9 cellular contexts compared by ENCODE assay signal in genomic region chr19:41895745-41896580, GRCh38. TPM values are rescaled to one million over a fixed set of nuclear protein-coding genes. Genes with fewer than 3 reads are reported as not detected.
A peak's percentile ranks its signal among the peaks of the same experiment; 100 is the strongest.
DNase-seq lines count a peak whose midpoint lies in the region; TF ChIP-seq lines count a peak whose summit lies in the region.
"Had no signal": no experiment of that assay in that cellular context is flagged by ENCODE, and none has a peak within 500 bp of the region (broad histone marks: within the 10 kb centered on the region; RNA-seq: fewer than 3 reads in every experiment).

No MANE protein-coding gene starts in this region.

- CTCF ChIA-PET in RWPE1 (lab: Yijun Ruan, JAX): interaction anchor here (1.0 kb wide), 1 partner anchor 9 kb away, joined by 5 read pairs; no protein-coding TSS in a partner anchor

- peak overlapping the region; percentile 4 for H3K27ac ChIP-seq in RWPE1
- H3K27ac ChIP-seq: SK-N-MC had no signal

- no peak overlapping the region for H3K4me3 ChIP-seq in kidney epithelial cell (ENCODE audit: low read depth, low read length)
- H3K4me3 ChIP-seq: SK-N-MC had no signal

- DNase-seq in RWPE1 (ENCODE audit: low spot score) (no peak), kidney epithelial cell (ENCODE audit: low read depth) (no peak), foreskin melanocyte (no peak), NCI-H1436 (lab: John Stamatoyannopoulos, UW) (no peak)
- DNase-seq in activated effector memory CD4-positive, alpha-beta T cell treated with Interleukin-2 at 50 U/mL for 16 hours: no peak
- DNase-seq: effector CD8-positive, alpha-beta T cell had no signal

- peaks cover 1% of the 10 kb centered on the region for H3K36me3 ChIP-seq in kidney epithelial cell (ENCODE audit: control insufficient read depth, insufficient read depth, low read length)

- POLR2A ChIA-PET in RWPE1 (lab: Yijun Ruan, JAX; ENCODE audit: low non-redundant PET): interaction anchor here (0.6 kb wide), 1 partner anchor 1859 kb away, joined by 3 read pairs; the partner anchor contains the start of gene SMG9

- TF ChIP-seq CTCF in GM12872 (IDR thresholded peaks at IDR 0.05; ENCODE audit: insufficient read depth, low read depth, low read length) (peak; percentile 56; the same call in 2 of the 3 replicates), RWPE1 (conservative IDR thresholded peaks at IDR 0.05; ENCODE audit: low read depth) (peak; percentile 18; the same call in 1 of the 2 replicates), kidney epithelial cell (IDR thresholded peaks at IDR 0.05; ENCODE audit: insufficient read depth, low read length, poor library complexity, severe bottlenecking) (peak; percentile 24)

- H3K27me3 ChIP-seq in kidney epithelial cell (ENCODE audit: control insufficient read depth, insufficient read depth, low read length): no peaks in the 10 kb centered on the region

RNA-seq across cellular contexts. Expression of gene ARHGEF1, which starts 13.0 kb away (rescaled TPM):
- total RNA-seq in kidney epithelial cell: 72.2 and 81.5 TPM in 2 replicates

RNA-seq across cellular contexts. Expression of gene CD79A, which starts 18.9 kb away (rescaled TPM):
- total RNA-seq in kidney epithelial cell: 0.27 TPM in 1 of 2 replicates, not detected in the other

RNA-seq across cellular contexts. Expression of gene ERFL, which starts 32.3 kb away (rescaled TPM):
- total RNA-seq in kidney epithelial cell: not detected in 2 replicates

RNA-seq across cellular contexts. Expression of gene RPS19, which starts 35.9 kb away (rescaled TPM):
- 1,699 and 2,835 TPM in 2 replicates for total RNA-seq in kidney epithelial cell

RNA-seq across cellular contexts. Expression of gene DMRTC2, which starts 51.1 kb away (rescaled TPM):
- not detected in 2 replicates for total RNA-seq in kidney epithelial cell
- total RNA-seq: mucosa of gallbladder had no signal
